ENCODE assay signal across 1 cellular context in genomic region chr1:36239941-36240637, GRCh38.
TF ChIP-seq lines count a peak whose summit lies in the region.

No MANE protein-coding gene starts in this region.

TF ChIP-seq in HepG2, 621 proteins besides CTCF, POLR2A, EP300 and RAD21 (continued from another document and continues in another):
- no peak for TF ChIP-seq ARID3A (IDR thresholded peaks at IDR 0.05; ENCODE audit: low read depth, low read length)
- no peak; the same call in 1 of the 2 replicates for TF ChIP-seq KLF6 (CRISPR knock-in tag; IDR thresholded peaks at IDR 0.05)
- TF ChIP-seq LCORL (IDR thresholded peaks at IDR 0.05), result no peak
- TF ChIP-seq LCORL (CRISPR knock-in tag; IDR thresholded peaks at IDR 0.05), result peak; percentile 41; the same call in 1 of the 2 replicates
- TF ChIP-seq ZNF687 (CRISPR knock-in tag; IDR thresholded peaks at IDR 0.05), result peak; percentile 29; the same call in 1 of the 2 replicates
- TF ChIP-seq SP1 (IDR thresholded peaks at IDR 0.05), result no peak
- TF ChIP-seq SP1 (CRISPR knock-in tag; IDR thresholded peaks at IDR 0.05), result no peak
- TF ChIP-seq ZBTB44 (CRISPR knock-in tag; IDR thresholded peaks at IDR 0.05), result no peak
- TF ChIP-seq ZFX (CRISPR knock-in tag; IDR thresholded peaks at IDR 0.05; ENCODE audit: low read depth), result peak; percentile 40; the same call in 1 of the 2 replicates
- no peak for TF ChIP-seq ZUFSP (CRISPR knock-in tag; IDR thresholded peaks at IDR 0.05; ENCODE audit: borderline replicate concordance)
- no peak for TF ChIP-seq GPN1 (CRISPR knock-in tag; IDR thresholded peaks at IDR 0.05; ENCODE audit: borderline replicate concordance)
- TF ChIP-seq ZNF704 (CRISPR knock-in tag; IDR thresholded peaks at IDR 0.05; ENCODE audit: borderline replicate concordance), result no peak
- no peak for TF ChIP-seq ATF5 (CRISPR knock-in tag; IDR thresholded peaks at IDR 0.05; ENCODE audit: low read depth)
- peak; percentile 97 for TF ChIP-seq NCOR1 (IDR thresholded peaks at IDR 0.05; ENCODE audit: borderline replicate concordance, low read length)
- peak; percentile 98 for TF ChIP-seq HNF4A (CRISPR knock-in tag; IDR thresholded peaks at IDR 0.05)
- TF ChIP-seq ATF2 (CRISPR knock-in tag; IDR thresholded peaks at IDR 0.05), result peak; percentile 59; the same call in 1 of the 2 replicates
- peak; percentile 93; the same call in 1 of the 2 replicates for TF ChIP-seq TGIF2 (CRISPR knock-in tag; IDR thresholded peaks at IDR 0.05)
- peak; percentile 70; the same call in 1 of the 2 replicates for TF ChIP-seq ZMYM3 (CRISPR knock-in tag; IDR thresholded peaks at IDR 0.05)
- no peak for TF ChIP-seq ZNF512 (CRISPR knock-in tag; IDR thresholded peaks at IDR 0.05)
- TF ChIP-seq CREM (IDR thresholded peaks at IDR 0.05), result peak; percentile 81
- no peak for TF ChIP-seq CREM (CRISPR knock-in tag; IDR thresholded peaks at IDR 0.05)
- TF ChIP-seq YEATS4 (CRISPR knock-in tag; IDR thresholded peaks at IDR 0.05; ENCODE audit: borderline replicate concordance), result peak; percentile 58; the same call in 1 of the 2 replicates
- no peak for TF ChIP-seq ZNF616 (CRISPR knock-in tag; IDR thresholded peaks at IDR 0.05; ENCODE audit: low read depth)
- no peak for TF ChIP-seq ZNF740 (CRISPR knock-in tag; IDR thresholded peaks at IDR 0.05)
- TF ChIP-seq ZFP41 (CRISPR knock-in tag; IDR thresholded peaks at IDR 0.05; ENCODE audit: borderline replicate concordance), result no peak
- peak; percentile 61; the same call in 1 of the 2 replicates for TF ChIP-seq FOXO1 (CRISPR knock-in tag; IDR thresholded peaks at IDR 0.05)
- TF ChIP-seq ZNF234 (CRISPR knock-in tag; conservative IDR thresholded peaks at IDR 0.05), result no peak
- TF ChIP-seq ZNF709 (CRISPR knock-in tag; IDR thresholded peaks at IDR 0.05), result no peak
- no peak for TF ChIP-seq ZNF205 (CRISPR knock-in tag; IDR thresholded peaks at IDR 0.05)
- TF ChIP-seq ZNF646 (CRISPR knock-in tag; IDR thresholded peaks at IDR 0.05), result no peak
- no peak for TF ChIP-seq NR3C1 (CRISPR knock-in tag; IDR thresholded peaks at IDR 0.05)
